In genomic region chr7:34104992-34105391, GRCh38 we compare ENCODE assay signal across 17 cellular contexts.
DNase-seq lines count a peak whose midpoint lies in the region; ATAC-seq, FAIRE-seq and TF ChIP-seq lines count a peak whose summit lies in the region.
"Had no signal": no experiment of that assay in that cellular context is flagged by ENCODE, and none has a peak within 500 bp of the region (broad histone marks: within the 10 kb centered on the region; RNA-seq: fewer than 3 reads in every experiment).

No MANE protein-coding gene starts in this region.

- peaks cover 10% of the 10 kb centered on the region for H3K9me3 Mint-ChIP-seq in neural crest cell
- H3K9me3 Mint-ChIP-seq in stimulated activated effector memory CD8-positive, alpha-beta T cell treated with anti-CD3 and anti-CD28 coated beads, Interleukin-12 subunit alpha, Interleukin-12 subunit beta, amount 100 ng/mL, for 72 hours: peaks cover 12% of the 10 kb centered on the region
- peaks cover 17 to 27% of the 10 kb centered on the region in 2 donors for H3K9me3 Mint-ChIP-seq in stimulated activated naive CD8-positive, alpha-beta T cell treated with anti-CD3 and anti-CD28 coated beads, Interleukin-15, amount 100 ng/mL, for 72 hours

- TF ChIP-seq CTCF in D721Med (IDR thresholded peaks at IDR 0.05; ENCODE audit: insufficient read depth, missing control alignments): no peak
- TF ChIP-seq CTCF in neural crest cell (conservative IDR thresholded peaks at IDR 0.05): no peak

- FAIRE-seq in D721Med (lab: Jason Lieb, UNC): peak; percentile 58
- FAIRE-seq: HTR-8/SVneo had no signal

- ATAC-seq in stimulated activated effector memory CD8-positive, alpha-beta T cell treated with anti-CD3 and anti-CD28 coated beads, Interleukin-12 subunit alpha, Interleukin-12 subunit beta, amount 100 ng/mL, for 72 hours: no peak
- no peak for ATAC-seq in stimulated activated naive CD8-positive, alpha-beta T cell treated with anti-CD3 and anti-CD28 coated beads, Interleukin-15, amount 100 ng/mL, for 72 hours
- ATAC-seq: A549; CD8-positive, alpha-beta T cell; Panc1 had no signal

- no peaks in the 10 kb centered on the region for H3K27me3 Mint-ChIP-seq in neural crest cell (ENCODE audit: low read depth)
- no peaks in the 10 kb centered on the region for H3K27me3 Mint-ChIP-seq in stimulated activated naive CD8-positive, alpha-beta T cell treated with anti-CD3 and anti-CD28 coated beads, Interleukin-15, amount 100 ng/mL, for 72 hours

- H3K4me1 Mint-ChIP-seq in neural crest cell: peaks cover 16% of the 10 kb centered on the region
- H3K4me1 Mint-ChIP-seq in stimulated activated effector memory CD8-positive, alpha-beta T cell treated with anti-CD3 and anti-CD28 coated beads, Interleukin-12 subunit alpha, Interleukin-12 subunit beta, amount 100 ng/mL, for 72 hours: no peaks in the 10 kb centered on the region
- no peaks in the 10 kb centered on the region for H3K4me1 Mint-ChIP-seq in stimulated activated naive CD8-positive, alpha-beta T cell treated with anti-CD3 and anti-CD28 coated beads, Interleukin-15, amount 100 ng/mL, for 72 hours

- H3K27ac Mint-ChIP-seq in neural crest cell (ENCODE audit: unreplicated experiment): peak overlapping the region; percentile 28
- H3K27ac Mint-ChIP-seq in stimulated activated effector memory CD8-positive, alpha-beta T cell treated with anti-CD3 and anti-CD28 coated beads, Interleukin-12 subunit alpha, Interleukin-12 subunit beta, amount 100 ng/mL, for 72 hours: no peak overlapping the region
- H3K27ac Mint-ChIP-seq in stimulated activated naive CD8-positive, alpha-beta T cell treated with anti-CD3 and anti-CD28 coated beads, Interleukin-15, amount 100 ng/mL, for 72 hours: no peak overlapping the region
- H3K27ac Mint-ChIP-seq: CD8-positive, alpha-beta T cell had no signal

- H3K4me3 Mint-ChIP-seq in neural crest cell: no peak overlapping the region
- H3K4me3 Mint-ChIP-seq in stimulated activated effector memory CD8-positive, alpha-beta T cell treated with anti-CD3 and anti-CD28 coated beads, Interleukin-12 subunit alpha, Interleukin-12 subunit beta, amount 100 ng/mL, for 72 hours: no peak overlapping the region
- H3K4me3 Mint-ChIP-seq in stimulated activated naive CD8-positive, alpha-beta T cell treated with anti-CD3 and anti-CD28 coated beads, Interleukin-15, amount 100 ng/mL, for 72 hours: no peak overlapping the region
- H3K4me3 Mint-ChIP-seq: CD8-positive, alpha-beta T cell had no signal

- no peaks in the 10 kb centered on the region for H3K36me3 Mint-ChIP-seq in neural crest cell (ENCODE audit: low read depth)
- H3K36me3 Mint-ChIP-seq in stimulated activated effector memory CD8-positive, alpha-beta T cell treated with anti-CD3 and anti-CD28 coated beads, Interleukin-12 subunit alpha, Interleukin-12 subunit beta, amount 100 ng/mL, for 72 hours: no peaks in the 10 kb centered on the region
- H3K36me3 Mint-ChIP-seq: CD8-positive, alpha-beta T cell had no signal

- DNase-seq in D721Med (ENCODE audit: insufficient read length, low spot score) (no peak), amniotic epithelial cell (ENCODE audit: low read depth) (peak; percentile 49), fibroblast of peridontal ligament (ENCODE audit: extremely low read depth) (peak; percentile 23), neural crest cell (ENCODE audit: low read depth, low spot score) (no peak), NCI-H510A (lab: John Stamatoyannopoulos, UW) (no peak), HuH-7.5 (ENCODE audit: low spot score) (no peak)
- DNase-seq in stimulated activated effector memory CD8-positive, alpha-beta T cell treated with anti-CD3 and anti-CD28 coated beads, Interleukin-12 subunit alpha, Interleukin-12 subunit beta, amount 100 ng/mL, for 72 hours (ENCODE audit: low spot score in 2 of 2): no peak
- DNase-seq in stimulated activated naive CD8-positive, alpha-beta T cell treated with anti-CD3 and anti-CD28 coated beads, Interleukin-15, amount 100 ng/mL, for 72 hours: no peak
- DNase-seq: Calu3; CD8-positive, alpha-beta T cell; MM.1S; NCI-H1092 treated with DMSO at 0.1 percent for 48 hours; NCI-H2081 treated with DMSO at 0.1 percent for 48 hours; NCI-H446 treated with DMSO at 0.1 percent for 48 hours had no signal

Comparison
In these comparisons a context has a peak if more than half of its experiments do, and no peak if none do; other contexts are left out.
1. DNase-seq: peak in amniotic epithelial cell (single experiment) and fibroblast of peridontal ligament (single experiment); none in D721Med (single experiment), neural crest cell (single experiment), NCI-H510A (single experiment), stimulated activated effector memory CD8-positive, alpha-beta T cell treated with anti-CD3 and anti-CD28 coated beads, Interleukin-12 subunit alpha, Interleukin-12 subunit beta, amount 100 ng/mL, for 72 hours (0 of 2), stimulated activated naive CD8-positive, alpha-beta T cell treated with anti-CD3 and anti-CD28 coated beads, Interleukin-15, amount 100 ng/mL, for 72 hours (0 of 2) and HuH-7.5 (single experiment).